8 cellular contexts compared by ENCODE assay signal in genomic region chr1:16207318-16208269, GRCh38. TPM values are rescaled to one million over a fixed set of nuclear protein-coding genes. Genes with fewer than 3 reads are reported as not detected.
DNase-seq lines count a peak whose midpoint lies in the region; ATAC-seq, FAIRE-seq and TF ChIP-seq lines count a peak whose summit lies in the region.

No MANE protein-coding gene starts in this region.

- peak overlapping the region; percentile 70 for H3K9ac ChIP-seq in keratinocyte (ENCODE audit: control insufficient read depth, extremely low read depth, insufficient read depth, low read length)

- H3K27me3 Mint-ChIP-seq in activated CD4-positive, alpha-beta T cell treated with anti-CD3 and anti-CD28 coated beads, Interleukin-2, amount 10 ng/mL, durations not matched to agents 24 days and 14 days = peaks cover 3% of the 10 kb centered on the region
- no peaks in the 10 kb centered on the region for H3K27me3 Mint-ChIP-seq in activated T-helper 1 cell treated with anti-CD3 and anti-CD28 coated beads, Interleukin-12 subunit alpha, Interleukin-12 subunit beta, Interleukin-2, Interleukin-4 antibody, amounts not matched to agents 30 ng/mL and 10 ng/mL and 1 ng/mL, durations not matched to agents 14 hours and 24 hours and 36 hours (ENCODE audit: insufficient read depth)

- no peaks in the 10 kb centered on the region for H3K79me2 ChIP-seq in keratinocyte (ENCODE audit: control insufficient read depth, insufficient read depth, low read length)

- H3K27ac ChIP-seq in keratinocyte (ENCODE audit: control insufficient read depth, insufficient read depth, low read length) = peak overlapping the region; percentile 62
- H3K27ac ChIP-seq in thoracic aorta = peak overlapping the region; percentile 88 to 89

- H3K36me3 ChIP-seq in keratinocyte (ENCODE audit: control insufficient read depth in 2 of 2, extremely low read depth in 1 of 2, insufficient read depth in 2 of 2, low read length in 2 of 2) (peaks cover 3 to 5% of the 10 kb centered on the region in 2 experiments), thoracic aorta (no peaks in the 10 kb centered on the region)

- H2AFZ ChIP-seq in keratinocyte (ENCODE audit: control insufficient read depth, low read length) = peak overlapping the region; percentile 49

- no peaks in the 10 kb centered on the region for H3K9me3 Mint-ChIP-seq in activated CD4-positive, alpha-beta T cell treated with anti-CD3 and anti-CD28 coated beads, Interleukin-2, amount 10 ng/mL, durations not matched to agents 24 days and 14 days
- H3K9me3 Mint-ChIP-seq in activated T-helper 1 cell treated with anti-CD3 and anti-CD28 coated beads, Interleukin-12 subunit alpha, Interleukin-12 subunit beta, Interleukin-2, Interleukin-4 antibody, amounts not matched to agents 30 ng/mL and 10 ng/mL and 1 ng/mL, durations not matched to agents 14 hours and 24 hours and 36 hours = no peaks in the 10 kb centered on the region

- H3K9me3 ChIP-seq in keratinocyte (ENCODE audit: control insufficient read depth, low read depth, low read length) (no peaks in the 10 kb centered on the region), thoracic aorta (no peaks in the 10 kb centered on the region)

- H3K27me3 ChIP-seq in keratinocyte (ENCODE audit: control insufficient read depth, extremely low read depth, insufficient read depth, low read length) (no peaks in the 10 kb centered on the region), thoracic aorta (replicated peaks; ENCODE audit: insufficient read depth) (no peaks in the 10 kb centered on the region)

- peak overlapping the region; percentile 37 to 72 (median 41) for H3K4me3 ChIP-seq in keratinocyte (ENCODE audit: control insufficient read depth in 2 of 3, extremely low read depth in 1 of 3, insufficient read depth in 2 of 3, low read depth in 1 of 3, low read length in 3 of 3)
- H3K4me3 ChIP-seq in thoracic aorta = peak overlapping the region; percentile 73

- H3K9me1 ChIP-seq in keratinocyte (ENCODE audit: control insufficient read depth, extremely low read depth, insufficient read depth, low read length) = no peaks in the 10 kb centered on the region

- intact Hi-C loops in activated CD4-positive, alpha-beta T cell treated with anti-CD3 and anti-CD28 coated beads, Interleukin-2, amount 10 ng/mL, durations not matched to agents 24 days and 14 days (cut with micrococcal nuclease) = loop anchor here (1.0 to 2.0 kb wide), 4 partner anchors 10 to 681 kb away; partner anchors contain the start of genes DNAJC16, FBXO42 and SZRD1
- intact Hi-C loops in activated T-helper 1 cell treated with anti-CD3 and anti-CD28 coated beads, Interleukin-12 subunit alpha, Interleukin-12 subunit beta, Interleukin-2, Interleukin-4 antibody, amounts not matched to agents 30 ng/mL and 10 ng/mL and 1 ng/mL, durations not matched to agents 14 hours and 24 hours and 36 hours (cut with micrococcal nuclease) = loop anchor here (5.0 kb wide), 1 partner anchor 290 kb away; no protein-coding TSS in a partner anchor

- H3K4me3 Mint-ChIP-seq in activated CD4-positive, alpha-beta T cell treated with anti-CD3 and anti-CD28 coated beads, Interleukin-2, amount 10 ng/mL, durations not matched to agents 24 days and 14 days = peak overlapping the region; percentile 89
- H3K4me3 Mint-ChIP-seq in activated T-helper 1 cell treated with anti-CD3 and anti-CD28 coated beads, Interleukin-12 subunit alpha, Interleukin-12 subunit beta, Interleukin-2, Interleukin-4 antibody, amounts not matched to agents 30 ng/mL and 10 ng/mL and 1 ng/mL, durations not matched to agents 14 hours and 24 hours and 36 hours = peak overlapping the region; percentile 83

- dilution Hi-C loops in keratinocyte (cut with MboI; ENCODE audit: extremely low pct_ligation_motif_present, low sequenced_read_pairs) = no loop called here

- no peak for FAIRE-seq in keratinocyte (lab: Jason Lieb, UNC)

- DNase-seq in activated CD4-positive, alpha-beta T cell treated with anti-CD3 and anti-CD28 coated beads, Interleukin-2, amount 10 ng/mL, durations not matched to agents 24 days and 14 days = peak; percentile 72
- no peak for DNase-seq in activated CD4-positive, alpha-beta T cell treated with anti-CD3 and anti-CD28 coated beads, Interleukin-2, amount 50 U/mL, for 1 hour
- DNase-seq in activated T-helper 1 cell treated with anti-CD3 and anti-CD28 coated beads, Interleukin-12 subunit alpha, Interleukin-12 subunit beta, Interleukin-2, Interleukin-4 antibody, amounts not matched to agents 30 ng/mL and 10 ng/mL and 1 ng/mL, durations not matched to agents 14 hours and 24 hours and 36 hours (ENCODE audit: low spot score) = no peak
- DNase-seq in keratinocyte (ENCODE audit: low read depth, low spot score) (no peak), thoracic aorta (ENCODE audit: low spot score) (no peak), iPS-NIHi11 (ENCODE audit: low spot score) (no peak)

- peaks cover 2% of the 10 kb centered on the region for H3K36me3 Mint-ChIP-seq in activated CD4-positive, alpha-beta T cell treated with anti-CD3 and anti-CD28 coated beads, Interleukin-2, amount 10 ng/mL, durations not matched to agents 24 days and 14 days (ENCODE audit: low read depth)
- peaks cover 10% of the 10 kb centered on the region for H3K36me3 Mint-ChIP-seq in activated T-helper 1 cell treated with anti-CD3 and anti-CD28 coated beads, Interleukin-12 subunit alpha, Interleukin-12 subunit beta, Interleukin-2, Interleukin-4 antibody, amounts not matched to agents 30 ng/mL and 10 ng/mL and 1 ng/mL, durations not matched to agents 14 hours and 24 hours and 36 hours (ENCODE audit: low read depth)

- no peak for TF ChIP-seq CTCF in keratinocyte (optimal IDR thresholded peaks at IDR 0.05 in 1 of 3, IDR thresholded peaks at IDR 0.05 in 1 of 3, conservative IDR thresholded peaks at IDR 0.05 in 1 of 3; ENCODE audit: extremely low read depth in 1 of 3, insufficient read depth in 2 of 3, low read length in 3 of 3)
- TF ChIP-seq CTCF in thoracic aorta (IDR thresholded peaks at IDR 0.05) = no peak

- peaks cover 6% of the 10 kb centered on the region for H3K4me1 Mint-ChIP-seq in activated CD4-positive, alpha-beta T cell treated with anti-CD3 and anti-CD28 coated beads, Interleukin-2, amount 10 ng/mL, durations not matched to agents 24 days and 14 days
- H3K4me1 Mint-ChIP-seq in activated T-helper 1 cell treated with anti-CD3 and anti-CD28 coated beads, Interleukin-12 subunit alpha, Interleukin-12 subunit beta, Interleukin-2, Interleukin-4 antibody, amounts not matched to agents 30 ng/mL and 10 ng/mL and 1 ng/mL, durations not matched to agents 14 hours and 24 hours and 36 hours (ENCODE audit: low read depth) = no peaks in the 10 kb centered on the region

- ATAC-seq in thoracic aorta (ENCODE audit: insufficient number of reproducible peaks, low FRiP score, low read depth) (no peak), HG02798 (IDR thresholded peaks at IDR 0.05; ENCODE audit: poor library complexity, unreplicated experiment) (no peak), GM21619 (IDR thresholded peaks at IDR 0.05; ENCODE audit: unreplicated experiment) (no peak)

- no peaks in the 10 kb centered on the region for H4K20me1 ChIP-seq in keratinocyte (ENCODE audit: control insufficient read depth, extremely low read depth, insufficient read depth, low read length)

- H3K27ac Mint-ChIP-seq in activated CD4-positive, alpha-beta T cell treated with anti-CD3 and anti-CD28 coated beads, Interleukin-2, amount 10 ng/mL, durations not matched to agents 24 days and 14 days = peak overlapping the region; percentile 97
- H3K27ac Mint-ChIP-seq in activated T-helper 1 cell treated with anti-CD3 and anti-CD28 coated beads, Interleukin-12 subunit alpha, Interleukin-12 subunit beta, Interleukin-2, Interleukin-4 antibody, amounts not matched to agents 30 ng/mL and 10 ng/mL and 1 ng/mL, durations not matched to agents 14 hours and 24 hours and 36 hours = peak overlapping the region; percentile 97

- H3K4me2 ChIP-seq in keratinocyte (ENCODE audit: control insufficient read depth, extremely low read depth, insufficient read depth, low read depth, low read length) = peak overlapping the region; percentile 56

- H3K4me1 ChIP-seq in keratinocyte (ENCODE audit: control insufficient read depth, extremely low read depth, insufficient read depth, low read length) (peaks cover 33% of the 10 kb centered on the region), thoracic aorta (ENCODE audit: control insufficient read depth in 1 of 2, low read depth in 2 of 2) (peaks cover 10 to 22% of the 10 kb centered on the region in 2 donors)

RNA-seq across cellular contexts. Expression of gene ARHGEF19, which starts 4.9 kb away (rescaled TPM):
- 8.5 and 8.8 TPM in 2 replicates for total RNA-seq in activated CD4-positive, alpha-beta T cell treated with anti-CD3 and anti-CD28 coated beads, Interleukin-2, amount 10 ng/mL, durations not matched to agents 24 days and 14 days
- total RNA-seq in activated T-helper 1 cell treated with anti-CD3 and anti-CD28 coated beads, Interleukin-12 subunit alpha, Interleukin-12 subunit beta, Interleukin-2, Interleukin-4 antibody, amounts not matched to agents 30 ng/mL and 10 ng/mL and 1 ng/mL, durations not matched to agents 14 hours and 24 hours and 36 hours = 7.9 and 11.2 TPM in 2 replicates
- 5.0 to 7.1 TPM (median 5.1 TPM) in 3 replicates for polyA plus RNA-seq in keratinocyte
- 2.4 TPM for polyA plus RNA-seq in keratinocyte (2011; ENCODE audit: low read depth)
- 2.6 and 4.1 TPM in 2 replicates for polyA plus RNA-seq in keratinocyte (2011; cell fraction: cytosol; rRNA removed)
- 10.6 and 14.4 TPM in 2 replicates for polyA plus RNA-seq in keratinocyte (2011; cell fraction: nucleus; rRNA removed)
- 2.1 and 5.8 TPM in 2 replicates for polyA plus RNA-seq in keratinocyte (2012; ENCODE audit: low replicate concordance)
- 4.3 to 8.0 TPM (median 4.6 TPM) in 3 replicates for polyA minus RNA-seq in keratinocyte
- 4.4 TPM for polyA minus RNA-seq in keratinocyte (2011; cell fraction: cytosol; rRNA and poly(A)+ RNA removed)
- 3.0 and 4.4 TPM in 2 replicates for polyA minus RNA-seq in keratinocyte (2011; cell fraction: nucleus; rRNA and poly(A)+ RNA removed)
- 1 to 10 TPM; 8.1 to 8.5 TPM for total RNA-seq in thoracic aorta

RNA-seq across cellular contexts. Expression of gene CPLANE2, which starts 29.4 kb away (rescaled TPM):
- total RNA-seq in activated CD4-positive, alpha-beta T cell treated with anti-CD3 and anti-CD28 coated beads, Interleukin-2, amount 10 ng/mL, durations not matched to agents 24 days and 14 days = 4.8 and 6.1 TPM in 2 replicates
- total RNA-seq in activated T-helper 1 cell treated with anti-CD3 and anti-CD28 coated beads, Interleukin-12 subunit alpha, Interleukin-12 subunit beta, Interleukin-2, Interleukin-4 antibody, amounts not matched to agents 30 ng/mL and 10 ng/mL and 1 ng/mL, durations not matched to agents 14 hours and 24 hours and 36 hours = 3.8 and 4.1 TPM in 2 replicates
- 1.7 to 3.6 TPM (median 2.5 TPM) in 3 replicates for polyA plus RNA-seq in keratinocyte
- 0.85 TPM for polyA plus RNA-seq in keratinocyte (2011; ENCODE audit: low read depth)
- 0.83 and 3.8 TPM in 2 replicates for polyA plus RNA-seq in keratinocyte (2011; cell fraction: cytosol; rRNA removed)
- polyA plus RNA-seq in keratinocyte (2011; cell fraction: nucleus; rRNA removed) = 2.1 and 3.4 TPM in 2 replicates
- 1.6 and 4.7 TPM in 2 replicates for polyA plus RNA-seq in keratinocyte (2012; ENCODE audit: low replicate concordance)
- polyA minus RNA-seq in keratinocyte = 3.3 to 12.7 TPM (median 7.3 TPM) in 3 replicates
- polyA minus RNA-seq in keratinocyte (2011; cell fraction: cytosol; rRNA and poly(A)+ RNA removed) = 9.6 TPM
- polyA minus RNA-seq in keratinocyte (2011; cell fraction: nucleus; rRNA and poly(A)+ RNA removed) = 2.2 and 5.0 TPM in 2 replicates
- 10 to 100 TPM in 1 of 2 donors, 1 to 10 TPM in 1; 9.3 to 14.6 TPM for total RNA-seq in thoracic aorta

RNA-seq across cellular contexts. Expression of gene EPHA2, which starts 51.7 kb away (rescaled TPM):
- not detected in 2 replicates for total RNA-seq in activated CD4-positive, alpha-beta T cell treated with anti-CD3 and anti-CD28 coated beads, Interleukin-2, amount 10 ng/mL, durations not matched to agents 24 days and 14 days
- not detected in 2 replicates for total RNA-seq in activated T-helper 1 cell treated with anti-CD3 and anti-CD28 coated beads, Interleukin-12 subunit alpha, Interleukin-12 subunit beta, Interleukin-2, Interleukin-4 antibody, amounts not matched to agents 30 ng/mL and 10 ng/mL and 1 ng/mL, durations not matched to agents 14 hours and 24 hours and 36 hours
- 55.6 to 70.9 TPM (median 60.3 TPM) in 3 replicates for polyA plus RNA-seq in keratinocyte
- polyA plus RNA-seq in keratinocyte (2011; ENCODE audit: low read depth) = 31.9 TPM
- 36.6 and 49.9 TPM in 2 replicates for polyA plus RNA-seq in keratinocyte (2011; cell fraction: cytosol; rRNA removed)
- 176 and 195 TPM in 2 replicates for polyA plus RNA-seq in keratinocyte (2011; cell fraction: nucleus; rRNA removed)
- 64.4 and 71.6 TPM in 2 replicates for polyA plus RNA-seq in keratinocyte (2012; ENCODE audit: low replicate concordance)
- 113 to 223 TPM (median 129 TPM) in 3 replicates for polyA minus RNA-seq in keratinocyte
- polyA minus RNA-seq in keratinocyte (2011; cell fraction: cytosol; rRNA and poly(A)+ RNA removed) = 152 TPM
- polyA minus RNA-seq in keratinocyte (2011; cell fraction: nucleus; rRNA and poly(A)+ RNA removed) = 153 and 207 TPM in 2 replicates
- 10 to 100 TPM; 20.3 to 32.9 TPM for total RNA-seq in thoracic aorta

Comparison
In these comparisons a context has a peak if more than half of its experiments do, and no peak if none do; other contexts are left out.
1. RNA of gene EPHA2, which starts 51.7 kb away (total RNA-seq): 20.3 to 32.9 TPM in thoracic aorta; not detected in activated T-helper 1 cell treated with anti-CD3 and anti-CD28 coated beads, Interleukin-12 subunit alpha, Interleukin-12 subunit beta, Interleukin-2, Interleukin-4 antibody, amounts not matched to agents 30 ng/mL and 10 ng/mL and 1 ng/mL, durations not matched to agents 14 hours and 24 hours and 36 hours and not detected in activated CD4-positive, alpha-beta T cell treated with anti-CD3 and anti-CD28 coated beads, Interleukin-2, amount 10 ng/mL, durations not matched to agents 24 days and 14 days; every median in the first group is over 10 times any median in the second.